In the genomic region with DNA sequence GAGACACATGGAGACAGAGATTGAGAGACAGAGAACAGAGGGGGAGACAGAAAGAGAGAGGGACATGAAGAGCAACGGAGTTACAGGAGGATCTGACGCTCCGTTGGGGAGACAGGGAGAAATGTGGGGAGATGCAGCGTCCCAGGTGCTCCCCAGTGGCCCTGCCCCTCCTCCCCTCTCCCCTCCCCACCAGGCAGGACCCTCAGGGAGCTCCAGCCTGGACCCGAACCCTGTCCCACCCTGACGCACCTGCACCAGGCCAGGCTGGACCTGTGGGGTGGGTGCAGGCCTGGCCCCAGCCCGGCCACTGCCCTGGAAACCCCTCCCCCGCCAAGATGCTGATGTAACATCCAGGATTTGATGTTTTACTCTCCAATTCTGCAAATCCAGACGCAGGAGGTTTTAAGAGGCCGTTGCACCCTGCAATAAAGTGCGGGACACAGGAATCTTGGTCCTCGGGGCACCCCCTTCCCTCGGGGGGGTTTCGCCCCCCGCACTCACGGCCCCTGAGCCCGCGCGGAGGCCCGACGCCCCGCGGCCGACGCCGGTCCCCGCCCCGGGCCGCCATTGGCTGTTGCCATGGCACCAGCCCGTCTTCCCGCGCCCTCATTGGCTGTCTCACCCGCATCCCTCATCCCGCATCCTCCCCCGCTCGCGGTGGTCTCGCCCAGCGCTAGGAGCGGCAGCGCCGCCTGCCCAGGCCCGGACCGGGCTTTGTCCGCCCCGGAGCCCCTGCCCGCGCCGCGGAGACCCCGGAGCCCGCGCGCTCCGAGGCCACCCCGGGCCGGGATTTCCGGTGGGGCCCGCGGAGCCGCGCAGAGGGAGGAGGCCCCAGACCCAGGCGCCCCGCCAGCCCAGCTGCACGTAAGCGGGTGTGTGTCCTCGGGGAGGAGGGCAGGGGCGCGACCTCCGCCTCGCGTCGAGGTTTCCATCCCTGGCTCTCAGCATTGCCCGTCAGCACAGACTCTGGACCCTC, we compare ENCODE assay signal across 8 cellular contexts. TPM values are rescaled to one million over a fixed set of nuclear protein-coding genes. Genes with fewer than 3 reads are reported as not detected.
DNase-seq lines count a peak whose midpoint lies in the region; ATAC-seq and TF ChIP-seq lines count a peak whose summit lies in the region.

A gene with protein sequence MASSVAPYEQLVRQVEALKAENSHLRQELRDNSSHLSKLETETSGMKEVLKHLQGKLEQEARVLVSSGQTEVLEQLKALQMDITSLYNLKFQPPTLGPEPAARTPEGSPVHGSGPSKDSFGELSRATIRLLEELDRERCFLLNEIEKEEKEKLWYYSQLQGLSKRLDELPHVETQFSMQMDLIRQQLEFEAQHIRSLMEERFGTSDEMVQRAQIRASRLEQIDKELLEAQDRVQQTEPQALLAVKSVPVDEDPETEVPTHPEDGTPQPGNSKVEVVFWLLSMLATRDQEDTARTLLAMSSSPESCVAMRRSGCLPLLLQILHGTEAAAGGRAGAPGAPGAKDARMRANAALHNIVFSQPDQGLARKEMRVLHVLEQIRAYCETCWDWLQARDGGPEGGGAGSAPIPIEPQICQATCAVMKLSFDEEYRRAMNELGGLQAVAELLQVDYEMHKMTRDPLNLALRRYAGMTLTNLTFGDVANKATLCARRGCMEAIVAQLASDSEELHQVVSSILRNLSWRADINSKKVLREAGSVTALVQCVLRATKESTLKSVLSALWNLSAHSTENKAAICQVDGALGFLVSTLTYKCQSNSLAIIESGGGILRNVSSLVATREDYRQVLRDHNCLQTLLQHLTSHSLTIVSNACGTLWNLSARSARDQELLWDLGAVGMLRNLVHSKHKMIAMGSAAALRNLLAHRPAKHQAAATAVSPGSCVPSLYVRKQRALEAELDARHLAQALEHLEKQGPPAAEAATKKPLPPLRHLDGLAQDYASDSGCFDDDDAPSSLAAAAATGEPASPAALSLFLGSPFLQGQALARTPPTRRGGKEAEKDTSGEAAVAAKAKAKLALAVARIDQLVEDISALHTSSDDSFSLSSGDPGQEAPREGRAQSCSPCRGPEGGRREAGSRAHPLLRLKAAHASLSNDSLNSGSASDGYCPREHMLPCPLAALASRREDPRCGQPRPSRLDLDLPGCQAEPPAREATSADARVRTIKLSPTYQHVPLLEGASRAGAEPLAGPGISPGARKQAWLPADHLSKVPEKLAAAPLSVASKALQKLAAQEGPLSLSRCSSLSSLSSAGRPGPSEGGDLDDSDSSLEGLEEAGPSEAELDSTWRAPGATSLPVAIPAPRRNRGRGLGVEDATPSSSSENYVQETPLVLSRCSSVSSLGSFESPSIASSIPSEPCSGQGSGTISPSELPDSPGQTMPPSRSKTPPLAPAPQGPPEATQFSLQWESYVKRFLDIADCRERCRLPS (N-terminal part only) (plus strand): TSS at position 655 of the 976 bp plus-strand sequence. CDS start 2,881 bp downstream, outside the sequence.

- H3K27ac ChIP-seq in endodermal cell (ENCODE audit: low read depth, low read length) = peak within 1 kb of the TSS; percentile 90

- 10 to 12% methylated on average over 23 to 71 of the region's 74 CpGs for WGBS in endodermal cell (ENCODE audit: insufficient coverage in 1 of 2, insufficient read length in 1 of 2), 2 experiments

- no peaks in the 10 kb centered on the region for H3K9me3 ChIP-seq in endodermal cell (ENCODE audit: control insufficient read depth, low read length)

- POLR2A ChIA-PET in activated CD4-positive, alpha-beta T cell treated with anti-CD3 and anti-CD28 coated beads, Interleukin-2, amount 10 ng/mL, durations not matched to agents 7 days and 5 days (lab: Charles Lee) = no interaction called here

- DNase-seq in activated CD4-positive, alpha-beta T cell treated with anti-CD3 and anti-CD28 coated beads, Interleukin-2, amount 10 ng/mL, durations not matched to agents 7 days and 5 days = peak; percentile 33
- no peak for DNase-seq in activated CD4-positive, alpha-beta T cell treated with anti-CD3 and anti-CD28 coated beads, Interleukin-2, amount 50 U/mL, for 4 hours
- peak; percentile 87 for DNase-seq in NCI-H69 (lab: John Stamatoyannopoulos, UW)
- DNase-seq in endodermal cell = peak; percentile 89
- no peak for DNase-seq in stimulated activated naive B cell treated with anti-CD40 and anti-IgM and Interleukin-4, amounts not matched to agents 10 μg/mL and 1 μg/mL and 100 μg/mL, for 72 hours
- no peak for DNase-seq in RPMI8226

- no peak for ATAC-seq in stimulated activated naive B cell treated with anti-CD40 and anti-IgM and Interleukin-4, amounts not matched to agents 10 μg/mL and 1 μg/mL and 100 μg/mL, for 72 hours (replicated peaks)
- ATAC-seq in HG03095 (IDR thresholded peaks at IDR 0.05; ENCODE audit: unreplicated experiment) (no peak), GM21717 (IDR thresholded peaks at IDR 0.05; ENCODE audit: unreplicated experiment) (no peak)

- no peak within 1 kb of the TSS for H3K9ac ChIP-seq in endodermal cell (ENCODE audit: extremely low read depth, low read length, poor library complexity, severe bottlenecking)

- no peaks in the 10 kb centered on the region for H3K36me3 ChIP-seq in endodermal cell (ENCODE audit: control insufficient read depth, insufficient read depth, low read length)

- TF ChIP-seq CTCF in endodermal cell (conservative IDR thresholded peaks at IDR 0.05) = no peak

- CTCF ChIA-PET in activated CD4-positive, alpha-beta T cell treated with anti-CD3 and anti-CD28 coated beads, Interleukin-2, amount 10 ng/mL, durations not matched to agents 7 days and 5 days (lab: Charles Lee) = no interaction called here

- H3K36me3 Mint-ChIP-seq in activated CD4-positive, alpha-beta T cell treated with anti-CD3 and anti-CD28 coated beads, Interleukin-2, amount 10 ng/mL, durations not matched to agents 7 days and 5 days (ENCODE audit: low read depth) = peaks cover 1% of the 10 kb centered on the region
- no peaks in the 10 kb centered on the region for H3K36me3 Mint-ChIP-seq in endodermal cell (ENCODE audit: low read depth)
- peaks cover 7 to 8% of the 10 kb centered on the region in 2 donors for H3K36me3 Mint-ChIP-seq in stimulated activated naive B cell treated with anti-CD40 and anti-IgM and Interleukin-4, amounts not matched to agents 10 μg/mL and 1 μg/mL and 100 μg/mL, for 72 hours

- H3K4me1 Mint-ChIP-seq in activated CD4-positive, alpha-beta T cell treated with anti-CD3 and anti-CD28 coated beads, Interleukin-2, amount 10 ng/mL, durations not matched to agents 7 days and 5 days = peaks cover 20% of the 10 kb centered on the region
- H3K4me1 Mint-ChIP-seq in endodermal cell = no peaks in the 10 kb centered on the region
- peaks cover 32 to 40% of the 10 kb centered on the region in 2 donors for H3K4me1 Mint-ChIP-seq in stimulated activated naive B cell treated with anti-CD40 and anti-IgM and Interleukin-4, amounts not matched to agents 10 μg/mL and 1 μg/mL and 100 μg/mL, for 72 hours

- H3K27me3 ChIP-seq in endodermal cell (ENCODE audit: control insufficient read depth, insufficient read depth, low read length, poor library complexity, severe bottlenecking) = peaks cover 82% of the 10 kb centered on the region

- no peak within 1 kb of the TSS for H3K4me3 ChIP-seq in endodermal cell (ENCODE audit: low read length)

- no peak within 1 kb of the TSS for H3K27ac Mint-ChIP-seq in activated CD4-positive, alpha-beta T cell treated with anti-CD3 and anti-CD28 coated beads, Interleukin-2, amount 10 ng/mL, durations not matched to agents 7 days and 5 days
- H3K27ac Mint-ChIP-seq in endodermal cell = no peak within 1 kb of the TSS
- H3K27ac Mint-ChIP-seq in stimulated activated naive B cell treated with anti-CD40 and anti-IgM and Interleukin-4, amounts not matched to agents 10 μg/mL and 1 μg/mL and 100 μg/mL, for 72 hours = peak within 1 kb of the TSS; percentile 75

- no peaks in the 10 kb centered on the region for H3K9me3 Mint-ChIP-seq in activated CD4-positive, alpha-beta T cell treated with anti-CD3 and anti-CD28 coated beads, Interleukin-2, amount 10 ng/mL, durations not matched to agents 7 days and 5 days
- peaks cover 1% of the 10 kb centered on the region for H3K9me3 Mint-ChIP-seq in endodermal cell
- no peaks in the 10 kb centered on the region for H3K9me3 Mint-ChIP-seq in stimulated activated naive B cell treated with anti-CD40 and anti-IgM and Interleukin-4, amounts not matched to agents 10 μg/mL and 1 μg/mL and 100 μg/mL, for 72 hours

- H3K4me1 ChIP-seq in endodermal cell (ENCODE audit: control insufficient read depth, insufficient read depth, low read length) = no peaks in the 10 kb centered on the region

- no peak within 1 kb of the TSS for H3K4me3 Mint-ChIP-seq in activated CD4-positive, alpha-beta T cell treated with anti-CD3 and anti-CD28 coated beads, Interleukin-2, amount 10 ng/mL, durations not matched to agents 7 days and 5 days
- no peak within 1 kb of the TSS for H3K4me3 Mint-ChIP-seq in endodermal cell
- H3K4me3 Mint-ChIP-seq in stimulated activated naive B cell treated with anti-CD40 and anti-IgM and Interleukin-4, amounts not matched to agents 10 μg/mL and 1 μg/mL and 100 μg/mL, for 72 hours = peak within 1 kb of the TSS; percentile 8 to 20

- peaks cover 52% of the 10 kb centered on the region for H3K27me3 Mint-ChIP-seq in activated CD4-positive, alpha-beta T cell treated with anti-CD3 and anti-CD28 coated beads, Interleukin-2, amount 10 ng/mL, durations not matched to agents 7 days and 5 days
- H3K27me3 Mint-ChIP-seq in endodermal cell (ENCODE audit: insufficient read depth) = peaks cover 82% of the 10 kb centered on the region
- H3K27me3 Mint-ChIP-seq in stimulated activated naive B cell treated with anti-CD40 and anti-IgM and Interleukin-4, amounts not matched to agents 10 μg/mL and 1 μg/mL and 100 μg/mL, for 72 hours = peaks cover 61 to 79% of the 10 kb centered on the region in 2 donors

RNA-seq across cellular contexts. Expression of the gene that starts here (rescaled TPM):
- under 1 TPM; 0.02 to 0.10 TPM for total RNA-seq in activated CD4-positive, alpha-beta T cell treated with anti-CD3 and anti-CD28 coated beads, Interleukin-2, amount 10 ng/mL, durations not matched to agents 7 days and 5 days
- total RNA-seq in endodermal cell = under 1 TPM; 0.38 to 0.57 TPM
- polyA plus RNA-seq in endodermal cell (2013, experiment 1 of 2) = 23.2 TPM
- 22.1 TPM for polyA plus RNA-seq in endodermal cell (2013, experiment 2 of 2)

Comparison
In these comparisons a context has a peak if more than half of its experiments do, and no peak if none do; other contexts are left out.
1. Peak in DNase-seq in activated CD4-positive, alpha-beta T cell treated with anti-CD3 and anti-CD28 coated beads, Interleukin-2, amount 10 ng/mL, durations not matched to agents 7 days and 5 days; RNA of the gene not detected or under 1 TPM.
2. DNase-seq: peak in NCI-H69 (single experiment) and endodermal cell (single experiment); none in activated CD4-positive, alpha-beta T cell treated with anti-CD3 and anti-CD28 coated beads, Interleukin-2, amount 50 U/mL, for 4 hours (0 of 2), stimulated activated naive B cell treated with anti-CD40 and anti-IgM and Interleukin-4, amounts not matched to agents 10 μg/mL and 1 μg/mL and 100 μg/mL, for 72 hours (single experiment) and RPMI8226 (single experiment).
3. H3K4me3 Mint-ChIP-seq: peak in stimulated activated naive B cell treated with anti-CD40 and anti-IgM and Interleukin-4, amounts not matched to agents 10 μg/mL and 1 μg/mL and 100 μg/mL, for 72 hours (2 of 2); none in activated CD4-positive, alpha-beta T cell treated with anti-CD3 and anti-CD28 coated beads, Interleukin-2, amount 10 ng/mL, durations not matched to agents 7 days and 5 days (single experiment) and endodermal cell (single experiment).